1 cellular context compared by ENCODE assay signal in genomic region chr12:30794591-30795409, GRCh38.
A peak's percentile ranks its signal among the peaks of the same experiment; 100 is the strongest.
TF ChIP-seq lines count a peak whose summit lies in the region.

No MANE protein-coding gene starts in this region.

TF ChIP-seq in K562, 482 proteins besides CTCF, POLR2A, EP300 and RAD21 (continued from another document):
- no peak for TF ChIP-seq HMGXB4 (CRISPR knock-in tag; IDR thresholded peaks at IDR 0.05)
- TF ChIP-seq NBN (IDR thresholded peaks at IDR 0.05; ENCODE audit: low read depth): no peak
- no peak for TF ChIP-seq ETS2 (tag; IDR thresholded peaks at IDR 0.05; ENCODE audit: borderline replicate concordance, poor library complexity, severe bottlenecking)
- no peak for TF ChIP-seq BACH1 (tag; IDR thresholded peaks at IDR 0.05)
- TF ChIP-seq, protein P1, sequence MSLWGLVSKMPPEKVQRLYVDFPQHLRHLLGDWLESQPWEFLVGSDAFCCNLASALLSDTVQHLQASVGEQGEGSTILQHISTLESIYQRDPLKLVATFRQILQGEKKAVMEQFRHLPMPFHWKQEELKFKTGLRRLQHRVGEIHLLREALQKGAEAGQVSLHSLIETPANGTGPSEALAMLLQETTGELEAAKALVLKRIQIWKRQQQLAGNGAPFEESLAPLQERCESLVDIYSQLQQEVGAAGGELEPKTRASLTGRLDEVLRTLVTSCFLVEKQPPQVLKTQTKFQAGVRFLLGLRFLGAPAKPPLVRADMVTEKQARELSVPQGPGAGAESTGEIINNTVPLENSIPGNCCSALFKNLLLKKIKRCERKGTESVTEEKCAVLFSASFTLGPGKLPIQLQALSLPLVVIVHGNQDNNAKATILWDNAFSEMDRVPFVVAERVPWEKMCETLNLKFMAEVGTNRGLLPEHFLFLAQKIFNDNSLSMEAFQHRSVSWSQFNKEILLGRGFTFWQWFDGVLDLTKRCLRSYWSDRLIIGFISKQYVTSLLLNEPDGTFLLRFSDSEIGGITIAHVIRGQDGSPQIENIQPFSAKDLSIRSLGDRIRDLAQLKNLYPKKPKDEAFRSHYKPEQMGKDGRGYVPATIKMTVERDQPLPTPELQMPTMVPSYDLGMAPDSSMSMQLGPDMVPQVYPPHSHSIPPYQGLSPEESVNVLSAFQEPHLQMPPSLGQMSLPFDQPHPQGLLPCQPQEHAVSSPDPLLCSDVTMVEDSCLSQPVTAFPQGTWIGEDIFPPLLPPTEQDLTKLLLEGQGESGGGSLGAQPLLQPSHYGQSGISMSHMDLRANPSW (CRISPR knock-in tag; IDR thresholded peaks at IDR 0.05): no peak
- TF ChIP-seq BRD9 (IDR thresholded peaks at IDR 0.05; ENCODE audit: low read depth, partially characterized antibody): no peak
- peak; percentile 28; the same call in 1 of the 2 replicates for TF ChIP-seq SMARCA4 (IDR thresholded peaks at IDR 0.05)
- TF ChIP-seq TAL1 (IDR thresholded peaks at IDR 0.05): no peak
- no peak for TF ChIP-seq TFE3 (CRISPR knock-in tag; IDR thresholded peaks at IDR 0.05)
- no peak for TF ChIP-seq CHAMP1 (IDR thresholded peaks at IDR 0.05)
- TF ChIP-seq PML (IDR thresholded peaks at IDR 0.05; ENCODE audit: low read length): no peak
- TF ChIP-seq ZNF282 (CRISPR knock-in tag; IDR thresholded peaks at IDR 0.05): no peak
- no peak for TF ChIP-seq DEAF1 (CRISPR knock-in tag; IDR thresholded peaks at IDR 0.05)
- TF ChIP-seq ZFP1 (CRISPR knock-in tag; IDR thresholded peaks at IDR 0.05): no peak
- no peak for TF ChIP-seq ZNF184 (CRISPR knock-in tag; IDR thresholded peaks at IDR 0.05)
- TF ChIP-seq ETV1 (tag; conservative IDR thresholded peaks at IDR 0.05; ENCODE audit: low read depth): no peak
- TF ChIP-seq ZBTB2 (IDR thresholded peaks at IDR 0.05): no peak
- peak; percentile 61; the same call in 1 of the 2 replicates for TF ChIP-seq DPF2 (IDR thresholded peaks at IDR 0.05)
- TF ChIP-seq GTF2E2 (tag; IDR thresholded peaks at IDR 0.05): no peak
- TF ChIP-seq CBX3 (IDR thresholded peaks at IDR 0.05; ENCODE audit: borderline replicate concordance in 1 of 2, low read length in 2 of 2): no peak
- TF ChIP-seq, protein P2, sequence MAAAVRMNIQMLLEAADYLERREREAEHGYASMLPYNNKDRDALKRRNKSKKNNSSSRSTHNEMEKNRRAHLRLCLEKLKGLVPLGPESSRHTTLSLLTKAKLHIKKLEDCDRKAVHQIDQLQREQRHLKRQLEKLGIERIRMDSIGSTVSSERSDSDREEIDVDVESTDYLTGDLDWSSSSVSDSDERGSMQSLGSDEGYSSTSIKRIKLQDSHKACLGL (CRISPR knock-in tag; IDR thresholded peaks at IDR 0.05; ENCODE audit: borderline replicate concordance, poor library complexity, severe bottlenecking): no peak
- TF ChIP-seq PRDM10 (IDR thresholded peaks at IDR 0.05; ENCODE audit: partially characterized antibody): no peak
- 0 out of 2 replicates have a peak, but pooled peaks have one; percentile 4 for TF ChIP-seq JUND (IDR thresholded peaks at IDR 0.05; ENCODE audit: borderline replicate concordance, low read depth, low read length)
- TF ChIP-seq JUND (tag; IDR thresholded peaks at IDR 0.05; ENCODE audit: borderline replicate concordance, low read depth, low read length): no peak
- peak; percentile 59 for TF ChIP-seq SOX6 (IDR thresholded peaks at IDR 0.05)
- peak; percentile 69; the same call in 1 of the 2 replicates for TF ChIP-seq FOSL1 (tag; conservative IDR thresholded peaks at IDR 0.05)
- TF ChIP-seq ZBTB11 (CRISPR knock-in tag; IDR thresholded peaks at IDR 0.05): no peak
- no peak for TF ChIP-seq CTBP1 (IDR thresholded peaks at IDR 0.05; ENCODE audit: borderline replicate concordance)
- TF ChIP-seq EGR1 (conservative IDR thresholded peaks at IDR 0.05): peak; percentile 74
- TF ChIP-seq PURB (CRISPR knock-in tag; IDR thresholded peaks at IDR 0.05; ENCODE audit: low read depth): no peak
